ENCODE assay signal across 8 cellular contexts in the genomic region with DNA sequence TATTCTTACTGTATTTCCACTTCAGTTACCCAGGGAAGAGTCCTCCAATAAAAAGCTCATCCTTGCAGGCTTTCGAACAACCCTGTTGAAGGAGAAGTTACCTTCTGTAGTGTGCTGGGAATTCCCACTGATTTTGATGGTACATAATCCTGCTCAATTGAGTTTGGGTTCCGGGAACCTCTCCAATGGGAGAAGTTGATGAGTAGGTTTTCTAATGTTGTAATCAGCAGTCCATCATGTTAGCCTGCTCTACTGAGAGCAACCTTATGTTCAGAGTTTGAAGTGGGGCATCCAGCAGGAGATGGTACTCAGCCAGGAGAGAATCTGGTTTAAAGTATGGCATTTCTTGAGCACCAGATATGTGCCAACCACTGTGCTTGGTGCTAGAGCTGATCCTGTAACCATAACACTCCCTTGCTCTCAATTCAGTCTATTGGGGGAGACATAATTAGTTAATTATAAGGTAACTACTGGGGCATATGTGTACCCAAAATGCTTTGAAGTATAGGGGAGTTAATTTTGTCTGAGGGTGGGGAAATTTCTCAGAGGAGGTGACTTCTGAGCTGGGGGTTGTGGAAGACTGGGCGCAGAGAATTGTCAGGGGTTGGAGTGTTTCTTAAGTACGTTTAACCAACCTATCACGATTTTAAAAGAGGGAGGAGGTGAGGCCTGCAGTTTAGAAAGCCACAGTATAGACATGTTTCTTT. TPM values are rescaled to one million over a fixed set of nuclear protein-coding genes. Genes with fewer than 3 reads are reported as not detected.
DNase-seq lines count a peak whose midpoint lies in the region; ATAC-seq and TF ChIP-seq lines count a peak whose summit lies in the region.

No MANE protein-coding gene starts in this region.

- H2AFZ ChIP-seq in OCI-LY7 (ENCODE audit: low read length): no peak overlapping the region

- no peaks in the 10 kb centered on the region for H3K9me2 ChIP-seq in OCI-LY7 (ENCODE audit: insufficient read depth, low read length)

- H3K36me3 ChIP-seq in GM06990 (ENCODE audit: control insufficient read depth, insufficient read depth, low read length) (no peaks in the 10 kb centered on the region), OCI-LY7 (ENCODE audit: insufficient read depth, low read length) (peaks cover 69% of the 10 kb centered on the region)

- no peak for ATAC-seq in HG02798 (IDR thresholded peaks at IDR 0.05; ENCODE audit: poor library complexity, unreplicated experiment)
- ATAC-seq in HG03039 (IDR thresholded peaks at IDR 0.05; ENCODE audit: unreplicated experiment): no peak
- ATAC-seq in HG03139 (IDR thresholded peaks at IDR 0.05; ENCODE audit: unreplicated experiment): no peak

- peak overlapping the region; percentile 90 for H3K4me3 ChIP-seq in GM06990 (replicated peaks; ENCODE audit: low read depth, low read length)
- peak overlapping the region; percentile 88 for H3K4me3 ChIP-seq in OCI-LY7 (ENCODE audit: low read depth, low read length, poor library complexity, severe bottlenecking)

- BruUV-seq in OCI-LY7 (replicated peaks; lab: Mats Ljungman, UMichigan): TSS peak; percentile 59

- peak overlapping the region; percentile 92 for H3K4me2 ChIP-seq in OCI-LY7 (ENCODE audit: low read length)

- peaks cover 76% of the 10 kb centered on the region for H3K4me1 ChIP-seq in OCI-LY7 (ENCODE audit: insufficient read depth, low read length, poor library complexity, severe bottlenecking)

- no peak for DNase-seq in GM06990 (ENCODE audit: extremely low read depth, insufficient read length)
- no peak for DNase-seq in OCI-LY7 (ENCODE audit: low spot score)
- DNase-seq in erythroblast (lab: John Stamatoyannopoulos, UW): peak; percentile 48 to 62
- peak; percentile 58 for DNase-seq in renal cortical epithelial cell (ENCODE audit: low read depth)
- DNase-seq in NCI-H1436 treated with DMSO at 0.1 percent for 48 hours (lab: John Stamatoyannopoulos, UW): no peak

- POLR2A ChIA-PET in OCI-LY7 (lab: Charles Lee): interaction anchor here (0.7 to 7.6 kb wide), 12 partner anchors 8 to 73 kb away, joined by 3 to 88 read pairs (median 5); no protein-coding TSS in a partner anchor

- intact Hi-C loops in OCI-LY7 (cut with micrococcal nuclease; ENCODE audit: unreplicated experiment): loop anchor here (2.0 kb wide), 1 partner anchor 64 kb away; no protein-coding TSS in a partner anchor

- H3K79me2 ChIP-seq in OCI-LY7 (ENCODE audit: insufficient read depth, low read depth, low read length): peaks cover 77% of the 10 kb centered on the region

- peaks cover 61% of the 10 kb centered on the region for H4K20me1 ChIP-seq in OCI-LY7 (ENCODE audit: insufficient read depth, low read length)

- H3K9me3 ChIP-seq in OCI-LY7 (ENCODE audit: low read length): no peaks in the 10 kb centered on the region

- H3K27ac ChIP-seq in OCI-LY7 (ENCODE audit: low read depth, low read length, poor library complexity, severe bottlenecking): peak overlapping the region; percentile 54

- CTCF ChIA-PET in OCI-LY7 (lab: Charles Lee; ENCODE audit: unreplicated experiment): interaction anchor here (1.5 to 2.8 kb wide), 2 partner anchors 30 to 40 kb away, joined by 4 to 15 read pairs; no protein-coding TSS in a partner anchor

- no peak for TF ChIP-seq POLR2A in erythroblast (IDR thresholded peaks at IDR 0.05; ENCODE audit: low read length)

- TF ChIP-seq CTCF in GM06990 (IDR thresholded peaks at IDR 0.05; ENCODE audit: insufficient read depth, low read length, poor library complexity, severe bottlenecking): no peak
- TF ChIP-seq CTCF in OCI-LY7 (conservative IDR thresholded peaks at IDR 0.05; ENCODE audit: low read length): no peak

- no peaks in the 10 kb centered on the region for H3K27me3 ChIP-seq in GM06990 (replicated peaks; ENCODE audit: control insufficient read depth, insufficient read depth, low read length)

RNA-seq across cellular contexts. Expression of a gene that starts 2.1 kb away (rescaled TPM):
- total RNA-seq in OCI-LY7 (2014; rRNA removed; shearing (Covaris generic)): 44.6 and 53.0 TPM in 2 replicates
- total RNA-seq in OCI-LY7 (2022): 168 and 200 TPM in 2 replicates
- total RNA-seq in renal cortical epithelial cell: 22.1 and 66.3 TPM in 2 replicates

Comparison
In these comparisons a context has a peak if more than half of its experiments do, and no peak if none do; other contexts are left out.
1. DNase-seq: peak in erythroblast (2 of 2) and renal cortical epithelial cell (single experiment); none in GM06990 (single experiment), OCI-LY7 (single experiment) and NCI-H1436 treated with DMSO at 0.1 percent for 48 hours (single experiment).